In genomic region chr7:80135306-80136104, GRCh38 we compare ENCODE assay signal across 8 cellular contexts. TPM values are rescaled to one million over a fixed set of nuclear protein-coding genes. Genes with fewer than 3 reads are reported as not detected.
DNase-seq lines count a peak whose midpoint lies in the region; ATAC-seq, FAIRE-seq and TF ChIP-seq lines count a peak whose summit lies in the region.

No MANE protein-coding gene starts in this region.

- H3K27ac Mint-ChIP-seq in nephron, result peak overlapping the region; percentile 80 to 95 (median 81)

- H3K27ac ChIP-seq in foreskin keratinocyte, result peak overlapping the region; percentile 90

- in situ Hi-C loops in ACHN (cut with HindIII; ENCODE audit: low pct_ligation_motif_present, low pct_unique_long_range_greater_than_20kb, low sequenced_read_pairs), result no loop called here

- peak; percentile 66 for FAIRE-seq in urothelium cell line (lab: Jason Lieb, UNC)

- H3K27me3 Mint-ChIP-seq in activated T-cell treated with anti-CD3 and anti-CD28 coated beads, Interleukin-2, amount 50 U/mL, for 4 hours (ENCODE audit: low read depth), result peaks cover 37% of the 10 kb centered on the region
- H3K27me3 Mint-ChIP-seq in nephron (ENCODE audit: low read depth), result no peaks in the 10 kb centered on the region

- DNase-seq in ACHN, result peak; percentile 57
- peak; percentile 54 for DNase-seq in M059J (ENCODE audit: low read depth)
- no peak for DNase-seq in activated T-cell treated with anti-CD3 and anti-CD28 coated beads, Interleukin-2, amount 50 U/mL, for 4 hours
- peak in 1 of 2 donors; percentile 34 for DNase-seq in foreskin keratinocyte
- peak; percentile 62 for DNase-seq in urothelium cell line (ENCODE audit: low spot score)
- no peak for DNase-seq in epidermal melanocyte (ENCODE audit: insufficient read length, low spot score)

- no peaks in the 10 kb centered on the region for H3K27me3 ChIP-seq in foreskin keratinocyte

- TF ChIP-seq CTCF in foreskin keratinocyte (conservative IDR thresholded peaks at IDR 0.05), result no peak
- no peak for TF ChIP-seq CTCF in nephron (IDR thresholded peaks at IDR 0.05; ENCODE audit: unreplicated experiment in 3 of 3)

- H3K36me3 Mint-ChIP-seq in activated T-cell treated with anti-CD3 and anti-CD28 coated beads, Interleukin-2, amount 50 U/mL, for 4 hours (ENCODE audit: insufficient read depth), result no peaks in the 10 kb centered on the region
- H3K36me3 Mint-ChIP-seq in nephron (ENCODE audit: low read depth), result no peaks in the 10 kb centered on the region

- H3K9me3 Mint-ChIP-seq in activated T-cell treated with anti-CD3 and anti-CD28 coated beads, Interleukin-2, amount 50 U/mL, for 4 hours, result no peaks in the 10 kb centered on the region
- no peaks in the 10 kb centered on the region for H3K9me3 Mint-ChIP-seq in nephron

- H3K4me1 ChIP-seq in foreskin keratinocyte, result peaks cover 35% of the 10 kb centered on the region

- TF ChIP-seq POLR2A in GM18505 (IDR thresholded peaks at IDR 0.05; ENCODE audit: borderline replicate concordance, extremely low read depth, insufficient read depth, insufficient read length), result no peak

- H3K4me3 Mint-ChIP-seq in activated T-cell treated with anti-CD3 and anti-CD28 coated beads, Interleukin-2, amount 50 U/mL, for 4 hours, result peak overlapping the region; percentile 65
- peak overlapping the region; percentile 95 to 98 (median 98) for H3K4me3 Mint-ChIP-seq in nephron

- peaks cover 18% of the 10 kb centered on the region for H3K4me1 Mint-ChIP-seq in activated T-cell treated with anti-CD3 and anti-CD28 coated beads, Interleukin-2, amount 50 U/mL, for 4 hours (ENCODE audit: low read depth)
- peaks cover 37% of the 10 kb centered on the region for H3K4me1 Mint-ChIP-seq in nephron

- peak; percentile 19 for ATAC-seq in GM18505 (IDR thresholded peaks at IDR 0.05; ENCODE audit: unreplicated experiment)
- ATAC-seq in activated T-cell treated with anti-CD3 and anti-CD28 coated beads, Interleukin-2, amount 50 U/mL, for 4 hours, result peak; percentile 30 to 35
- peak; percentile 1 for ATAC-seq in foreskin keratinocyte

RNA-seq across cellular contexts. Expression of gene GNAI1, which starts 0.9 kb away (rescaled TPM):
- 48.1 and 58.9 TPM in 2 replicates for total RNA-seq in M059J (2014; rRNA removed; shearing (Covaris generic))
- 1 to 10 TPM; 2.0 to 7.2 (median 3.8) TPM for total RNA-seq in activated T-cell treated with anti-CD3 and anti-CD28 coated beads, Interleukin-2, amount 50 U/mL, for 4 hours
- total RNA-seq in foreskin keratinocyte, result 48.4 and 53.9 TPM in 2 replicates
- 26.3 and 28.9 TPM in 2 replicates for polyA plus RNA-seq in foreskin keratinocyte

Comparison
In these comparisons a context has a peak if more than half of its experiments do, and no peak if none do; other contexts are left out.
1. DNase-seq: peak in ACHN (single experiment), M059J (single experiment) and urothelium cell line (single experiment); none in activated T-cell treated with anti-CD3 and anti-CD28 coated beads, Interleukin-2, amount 50 U/mL, for 4 hours (single experiment) and epidermal melanocyte (single experiment).
2. Peak in every context shown above with its lines, with median percentiles within 50 percentile points of each other: ATAC-seq.